In the genomic region with DNA sequence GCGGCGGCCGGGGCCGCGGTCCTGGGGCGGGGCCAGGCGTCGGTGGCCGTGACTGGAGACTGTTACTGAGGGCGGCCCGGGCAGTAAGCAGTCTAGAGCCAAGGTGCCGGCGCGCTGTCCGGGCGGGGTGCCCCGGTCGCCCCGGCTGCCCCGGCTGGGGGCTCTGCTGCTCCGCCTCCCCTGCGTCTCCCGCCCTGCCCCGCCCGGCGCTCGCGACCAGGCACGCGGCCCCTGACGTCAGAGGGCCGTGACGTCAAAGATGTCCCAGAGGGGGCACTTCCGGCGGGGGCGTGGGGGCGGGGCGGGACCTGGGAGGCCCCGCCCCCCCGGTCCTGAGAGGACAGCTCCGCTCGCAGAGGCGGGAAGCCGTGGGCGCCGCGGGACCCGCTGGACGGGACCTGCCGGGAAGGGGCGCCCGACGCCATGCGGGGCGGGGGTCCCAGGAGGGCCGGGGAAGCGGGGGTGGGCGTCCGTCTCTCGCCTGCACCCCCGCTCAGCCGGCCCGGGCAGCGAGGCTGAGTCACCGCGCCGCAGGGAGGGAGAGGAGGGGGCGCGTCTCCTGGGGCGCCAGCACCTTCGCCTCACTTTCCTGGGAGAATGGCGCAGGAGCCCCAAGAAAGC, we compare ENCODE assay signal across 8 cellular contexts. TPM values are rescaled to one million over a fixed set of nuclear protein-coding genes. Genes with fewer than 3 reads are reported as not detected.
DNase-seq lines count a peak whose midpoint lies in the region; FAIRE-seq and TF ChIP-seq lines count a peak whose summit lies in the region.

No MANE protein-coding gene starts in this region.

- TF ChIP-seq POLR2A in GM12891 (IDR thresholded peaks at IDR 0.05; ENCODE audit: low read depth, low read length) = no peak

- no peak overlapping the region for H3K27ac ChIP-seq in iPS-18a (ENCODE audit: low read length)
- peak overlapping the region in 10 of 21 experiments; percentile 4 to 82 (median 42) for H3K27ac ChIP-seq in skin epidermis

- no peaks in the 10 kb centered on the region for H3K36me3 ChIP-seq in iPS-18a (ENCODE audit: control insufficient read depth, low read depth, low read length)

- peak; percentile 23 for DNase-seq in NOMO-1 treated with DMSO at 0.1 percent for 48 hours (lab: John Stamatoyannopoulos, UW; ENCODE audit: unreplicated experiment)
- DNase-seq in NOMO-1 treated with dmso at 0.1 percent for 144 hours (lab: John Stamatoyannopoulos, UW; ENCODE audit: unreplicated experiment) = no peak
- DNase-seq in HT-29 (ENCODE audit: low spot score) = peak; percentile 39
- peak; percentile 68 for DNase-seq in SW480 (ENCODE audit: low spot score)
- DNase-seq in astrocyte of the spinal cord (ENCODE audit: low read depth, low spot score) = peak; percentile 70
- no peak for DNase-seq in GM12891 (ENCODE audit: insufficient read length, low spot score)

- TF ChIP-seq CTCF in astrocyte of the spinal cord (IDR thresholded peaks at IDR 0.05; ENCODE audit: low read depth, low read length) = no peak

- H3K4me1 ChIP-seq in iPS-18a (ENCODE audit: control insufficient read depth, low read depth, low read length) = no peaks in the 10 kb centered on the region

- H3K4me3 ChIP-seq in astrocyte of the spinal cord (ENCODE audit: low read depth, low read length) = peak overlapping the region; percentile 35
- peak overlapping the region; percentile 13 for H3K4me3 ChIP-seq in iPS-18a (ENCODE audit: low read length)
- H3K4me3 ChIP-seq in skin epidermis = peak overlapping the region; percentile 27 to 81 (median 68)

- H3K9me3 ChIP-seq in iPS-18a (ENCODE audit: control insufficient read depth, low read depth, low read length) = no peaks in the 10 kb centered on the region

- no peak for FAIRE-seq in GM12891 (lab: Jason Lieb, UNC)

- H3K27me3 ChIP-seq in iPS-18a (ENCODE audit: control insufficient read depth, insufficient read depth, low read length) = peaks cover 81% of the 10 kb centered on the region

- in situ Hi-C loops in astrocyte of the spinal cord (cut with HindIII; ENCODE audit: low sequenced_read_pairs) = no loop called here

- H3K9ac ChIP-seq in iPS-18a (ENCODE audit: low read length) = no peak overlapping the region

TF ChIP-seq in GM12891, 5 proteins besides CTCF, POLR2A, EP300 and RAD21:
- TF ChIP-seq POLR2AphosphoS5 (IDR thresholded peaks at IDR 0.05; ENCODE audit: low read depth, low read length) (no peak), PAX5 (IDR thresholded peaks at IDR 0.05; ENCODE audit: insufficient read depth, low read length, severe bottlenecking) (no peak), TAF1 (IDR thresholded peaks at IDR 0.05; ENCODE audit: low read depth, low read length) (no peak), SPI1 (IDR thresholded peaks at IDR 0.05; ENCODE audit: low read depth, low read length) (no peak), POU2F2 (IDR thresholded peaks at IDR 0.05; ENCODE audit: low read depth, low read length) (no peak)

RNA-seq across cellular contexts. Expression of a gene that starts 4.5 kb away (rescaled TPM):
- total RNA-seq in HT-29 (2014; rRNA removed; shearing (Covaris generic)) = 0.31 and 0.55 TPM in 2 replicates
- 47.4 TPM for polyA plus RNA-seq in GM12891 (2012; ENCODE audit: low read depth, missing spikeins)

RNA-seq across cellular contexts. Expression of a gene that starts 8.5 kb away (rescaled TPM):
- total RNA-seq in HT-29 (2014; rRNA removed; shearing (Covaris generic)) = 54.1 and 56.8 TPM in 2 replicates
- 35.2 TPM for polyA plus RNA-seq in GM12891 (2012; ENCODE audit: low read depth, missing spikeins)

RNA-seq across cellular contexts. Expression of a gene that starts 20.4 kb away (rescaled TPM):
- 31.6 and 38.5 TPM in 2 replicates for total RNA-seq in HT-29 (2014; rRNA removed; shearing (Covaris generic))
- 16.2 TPM for polyA plus RNA-seq in GM12891 (2012; ENCODE audit: low read depth, missing spikeins)

RNA-seq across cellular contexts. Expression of a gene that starts 25.2 kb away (rescaled TPM):
- not detected in 2 replicates for total RNA-seq in HT-29 (2014; rRNA removed; shearing (Covaris generic))
- 0.03 TPM for polyA plus RNA-seq in GM12891 (2012; ENCODE audit: low read depth, missing spikeins)

Comparison
In these comparisons a context has a peak if more than half of its experiments do, and no peak if none do; other contexts are left out.
1. DNase-seq: peak in NOMO-1 treated with DMSO at 0.1 percent for 48 hours (single experiment), HT-29 (single experiment), SW480 (single experiment) and astrocyte of the spinal cord (single experiment); none in NOMO-1 treated with dmso at 0.1 percent for 144 hours (single experiment) and GM12891 (single experiment).
2. H3K4me3 ChIP-seq: peak in every context shown above with its lines; median percentile 68 in skin epidermis; 35 in astrocyte of the spinal cord; 13 in iPS-18a.